ENCODE assay signal across 8 cellular contexts in genomic region chr13:62014299-62014698, GRCh38.
DNase-seq lines count a peak whose midpoint lies in the region; ATAC-seq, FAIRE-seq and TF ChIP-seq lines count a peak whose summit lies in the region.

No MANE protein-coding gene starts in this region.

- H3K27ac ChIP-seq in MM.1S (ENCODE audit: low read length) = no peak overlapping the region

- no peaks in the 10 kb centered on the region for H3K27me3 ChIP-seq in MM.1S (replicated peaks; ENCODE audit: insufficient read depth, low read length)

- no peaks in the 10 kb centered on the region for H3K4me1 ChIP-seq in MM.1S (ENCODE audit: low read length)

- no peak overlapping the region for H3K4me3 ChIP-seq in MM.1S (ENCODE audit: low read length)

- no peaks in the 10 kb centered on the region for H3F3A ChIP-seq in MM.1S (ENCODE audit: insufficient read depth, low read length)

- H3K79me2 ChIP-seq in MM.1S (ENCODE audit: low read length) = no peaks in the 10 kb centered on the region

- H3K36me3 ChIP-seq in MM.1S (replicated peaks; ENCODE audit: insufficient read depth, low read length) = no peaks in the 10 kb centered on the region

- H3K4me2 ChIP-seq in MM.1S (ENCODE audit: low read depth, low read length) = no peak overlapping the region

- no peak for ATAC-seq in HG03135 (IDR thresholded peaks at IDR 0.05; ENCODE audit: unreplicated experiment)
- ATAC-seq in GM19397 (IDR thresholded peaks at IDR 0.05; ENCODE audit: unreplicated experiment) = no peak
- ATAC-seq in HG03432 (IDR thresholded peaks at IDR 0.05; ENCODE audit: unreplicated experiment) = no peak

- peak; percentile 29 for FAIRE-seq in D721Med (lab: Jason Lieb, UNC)

- H4K20me1 ChIP-seq in MM.1S (ENCODE audit: insufficient read depth, low read length) = no peaks in the 10 kb centered on the region

- DNase-seq in D721Med (ENCODE audit: insufficient read length, low spot score) (no peak), MM.1S (no peak), SHP77 (lab: John Stamatoyannopoulos, UW) (peak; percentile 18 to 44), iris pigment epithelial cell (ENCODE audit: low read depth) (peak; percentile 1), T-helper 9 cell (no peak)

- no peaks in the 10 kb centered on the region for H3K9me3 ChIP-seq in MM.1S (replicated peaks; ENCODE audit: insufficient read depth, low read length)

- H3K9ac ChIP-seq in MM.1S (ENCODE audit: low read length) = no peak overlapping the region

- no peak overlapping the region for H2AFZ ChIP-seq in MM.1S (ENCODE audit: low read length)

- no peaks in the 10 kb centered on the region for H3K9me2 ChIP-seq in MM.1S (replicated peaks; ENCODE audit: insufficient read depth, low read length)

- TF ChIP-seq CTCF in D721Med (IDR thresholded peaks at IDR 0.05; ENCODE audit: insufficient read depth, missing control alignments) (peak; percentile 50), MM.1S (IDR thresholded peaks at IDR 0.05; ENCODE audit: low read length) (peak; percentile 15; the same call in 1 of the 2 replicates)

Comparison
In these comparisons a context has a peak if more than half of its experiments do, and no peak if none do; other contexts are left out.
1. DNase-seq: peak in SHP77 (2 of 2) and iris pigment epithelial cell (single experiment); none in D721Med (single experiment), MM.1S (single experiment) and T-helper 9 cell (single experiment).